ENCODE assay signal across 20 cellular contexts in the genomic region with DNA sequence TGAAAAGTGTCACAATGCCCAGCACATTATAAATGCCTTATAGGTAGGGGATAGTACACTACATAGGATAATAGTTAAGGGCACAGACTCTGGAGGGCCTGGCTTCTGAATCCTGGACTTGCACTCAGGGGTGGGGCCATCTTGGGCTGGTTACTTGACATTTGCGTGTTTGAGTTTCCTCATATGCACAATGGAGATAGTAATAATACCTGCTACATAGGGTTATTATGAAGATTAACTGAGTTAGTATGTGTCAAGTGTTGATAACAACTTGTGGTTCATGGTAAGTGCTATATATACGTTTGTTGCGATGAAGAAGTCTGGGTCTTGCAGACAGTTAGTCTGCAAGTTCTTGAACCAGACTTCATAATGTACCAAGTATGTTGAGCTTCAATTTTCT.
"Had no signal": no experiment of that assay in that cellular context is flagged by ENCODE, and none has a peak within 500 bp of the region (broad histone marks: within the 10 kb centered on the region; RNA-seq: fewer than 3 reads in every experiment).

No MANE protein-coding gene starts in this region.

- H3K27ac Mint-ChIP-seq: effector memory CD8-positive, alpha-beta T cell; endodermal cell; immature natural killer cell; mesothelial cell of epicardium; naive B cell had no signal

- H3K27me3 ChIP-seq: esophagus muscularis mucosa, foreskin keratinocyte, gastroesophageal sphincter, heart left ventricle, hepatocyte, left lung had no signal

- H3K4me1 Mint-ChIP-seq: immature natural killer cell, naive B cell had no signal

- H3K27ac ChIP-seq: coronary artery, epithelial cell of prostate, esophagus muscularis mucosa, foreskin keratinocyte, heart left ventricle, hepatocyte, left lung, lower lobe of right lung had no signal

- H3K9me3 ChIP-seq: esophagus muscularis mucosa, gastroesophageal sphincter, heart left ventricle, left lung, lower lobe of right lung, mucosa of descending colon had no signal

- DNase-seq: effector CD8-positive, alpha-beta T cell; effector memory CD8-positive, alpha-beta T cell; endodermal cell; foreskin keratinocyte; heart left ventricle; hypothalamus; immature natural killer cell; left cardiac atrium; left lung; left ventricle myocardium superior; lower lobe of right lung; mesenchymal stem cell; mucosa of descending colon; naive B cell had no signal

- H2AFZ ChIP-seq: hepatocyte had no signal

- H3K36me3 Mint-ChIP-seq: immature natural killer cell, mesothelial cell of epicardium, naive B cell had no signal

- H3K79me2 ChIP-seq: hepatocyte had no signal

- H3K4me3 Mint-ChIP-seq: effector memory CD8-positive, alpha-beta T cell; endodermal cell; immature natural killer cell; mesothelial cell of epicardium; naive B cell had no signal

- H3K27me3 Mint-ChIP-seq: effector memory CD8-positive, alpha-beta T cell; naive B cell had no signal

- H3K36me3 ChIP-seq: esophagus muscularis mucosa, gastroesophageal sphincter, heart left ventricle, left lung, lower lobe of right lung had no signal

- H3K4me2 ChIP-seq: hepatocyte had no signal

- H3K9me3 Mint-ChIP-seq: endodermal cell had no signal

- H3K4me3 ChIP-seq: coronary artery, esophagus muscularis mucosa, gastroesophageal sphincter, heart left ventricle, hepatocyte, left lung, lower lobe of right lung, mucosa of descending colon had no signal
